In the genomic region with DNA sequence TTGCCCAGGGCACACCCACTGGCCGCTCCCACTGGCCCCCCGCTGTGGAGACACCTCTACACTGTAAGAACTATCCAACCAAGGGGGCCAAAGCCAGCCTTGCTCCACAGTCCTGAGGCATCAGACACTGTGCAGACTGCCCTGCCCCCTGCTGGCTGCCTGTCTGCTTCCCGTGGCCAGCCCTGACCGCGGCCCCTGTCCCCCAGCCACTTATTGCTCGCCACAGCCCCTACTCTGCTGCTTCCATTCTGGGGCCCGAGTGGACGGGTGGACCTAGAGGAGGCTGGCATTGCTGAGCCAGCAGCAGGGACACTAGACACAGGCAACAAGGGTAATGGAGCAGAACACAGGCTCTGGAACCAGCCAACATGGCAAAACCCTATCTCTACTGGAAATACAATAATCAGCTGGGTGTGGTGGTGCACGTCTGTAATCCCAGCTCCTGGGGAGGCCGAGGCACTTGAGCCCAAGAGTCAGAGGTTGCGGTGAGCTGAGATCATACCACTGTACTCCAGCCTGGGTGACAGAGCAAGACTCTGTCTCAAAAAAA, we compare ENCODE assay signal across 9 cellular contexts. TPM values are rescaled to one million over a fixed set of nuclear protein-coding genes. Genes with fewer than 3 reads are reported as not detected.
DNase-seq lines count a peak whose midpoint lies in the region; FAIRE-seq and TF ChIP-seq lines count a peak whose summit lies in the region.
"Had no signal": no experiment of that assay in that cellular context is flagged by ENCODE, and none has a peak within 500 bp of the region (broad histone marks: within the 10 kb centered on the region; RNA-seq: fewer than 3 reads in every experiment).

No MANE protein-coding gene starts in this region.

- H3K36me3 Mint-ChIP-seq in activated CD4-positive, alpha-beta T cell treated with anti-CD3 and anti-CD28 coated beads, Interleukin-2, amount 10 ng/mL, durations not matched to agents 7 days and 5 days (ENCODE audit: low read depth) = no peaks in the 10 kb centered on the region
- H3K36me3 Mint-ChIP-seq in nephron progenitor cell (ENCODE audit: low read depth) = no peaks in the 10 kb centered on the region

- peak; percentile 13 for FAIRE-seq in urothelium cell line (lab: Jason Lieb, UNC)

- peaks cover 15% of the 10 kb centered on the region for H3K4me1 Mint-ChIP-seq in activated CD4-positive, alpha-beta T cell treated with anti-CD3 and anti-CD28 coated beads, Interleukin-2, amount 10 ng/mL, durations not matched to agents 7 days and 5 days
- peaks cover 5% of the 10 kb centered on the region for H3K4me1 Mint-ChIP-seq in nephron progenitor cell

- H3K9me3 Mint-ChIP-seq in activated CD4-positive, alpha-beta T cell treated with anti-CD3 and anti-CD28 coated beads, Interleukin-2, amount 10 ng/mL, durations not matched to agents 7 days and 5 days = no peaks in the 10 kb centered on the region
- no peaks in the 10 kb centered on the region for H3K9me3 Mint-ChIP-seq in nephron progenitor cell

- peak overlapping the region; percentile 71 for H3K27ac Mint-ChIP-seq in activated CD4-positive, alpha-beta T cell treated with anti-CD3 and anti-CD28 coated beads, Interleukin-2, amount 10 ng/mL, durations not matched to agents 7 days and 5 days
- H3K27ac Mint-ChIP-seq in nephron progenitor cell = no peak overlapping the region

- no peaks in the 10 kb centered on the region for H3K27me3 Mint-ChIP-seq in activated CD4-positive, alpha-beta T cell treated with anti-CD3 and anti-CD28 coated beads, Interleukin-2, amount 10 ng/mL, durations not matched to agents 7 days and 5 days
- H3K27me3 Mint-ChIP-seq in nephron progenitor cell (ENCODE audit: low read depth, poor library complexity) = peaks cover 13% of the 10 kb centered on the region

- DNase-seq in GM06990 (ENCODE audit: extremely low read depth, insufficient read length) (peak; percentile 37), HT-29 (ENCODE audit: low spot score) (peak; percentile 28), epithelial cell of proximal tubule (ENCODE audit: low read depth) (no peak), nephron progenitor cell (peak; percentile 71), urothelium cell line (ENCODE audit: low spot score) (peak; percentile 32), GOT3 (lab: John Stamatoyannopoulos, UW) (no peak), A172 (ENCODE audit: low spot score) (no peak)
- peak; percentile 44 for DNase-seq in activated CD4-positive, alpha-beta T cell treated with anti-CD3 and anti-CD28 coated beads, Interleukin-2, amount 10 ng/mL, durations not matched to agents 7 days and 5 days

- H3K4me3 Mint-ChIP-seq in activated CD4-positive, alpha-beta T cell treated with anti-CD3 and anti-CD28 coated beads, Interleukin-2, amount 10 ng/mL, durations not matched to agents 7 days and 5 days = no peak overlapping the region
- no peak overlapping the region for H3K4me3 Mint-ChIP-seq in nephron progenitor cell

- POLR2A ChIA-PET in activated CD4-positive, alpha-beta T cell treated with anti-CD3 and anti-CD28 coated beads, Interleukin-2, amount 10 ng/mL, durations not matched to agents 7 days and 5 days (lab: Charles Lee) = no interaction called here

- CTCF ChIA-PET in activated CD4-positive, alpha-beta T cell treated with anti-CD3 and anti-CD28 coated beads, Interleukin-2, amount 10 ng/mL, durations not matched to agents 7 days and 5 days (lab: Charles Lee) = interaction anchor here (0.6 to 1.9 kb wide), 4 partner anchors 20 to 1303 kb away, joined by 3 to 7 read pairs (median 4); partner anchors contain the start of gene LRRC37A3

- no peaks in the 10 kb centered on the region for H3K36me3 ChIP-seq in GM06990 (ENCODE audit: control insufficient read depth, insufficient read depth, low read length)

- H3K4me3 ChIP-seq in GM06990 (replicated peaks; ENCODE audit: low read depth, low read length) = no peak overlapping the region
- H3K4me3 ChIP-seq in epithelial cell of proximal tubule (ENCODE audit: low read depth, low read length) = no peak overlapping the region
- H3K4me3 ChIP-seq: SK-N-MC had no signal

- peak; percentile 87 for TF ChIP-seq CTCF in GM06990 (IDR thresholded peaks at IDR 0.05; ENCODE audit: insufficient read depth, low read length, poor library complexity, severe bottlenecking)
- TF ChIP-seq CTCF in epithelial cell of proximal tubule (conservative IDR thresholded peaks at IDR 0.05; ENCODE audit: low read depth, low read length) = peak; percentile 79
- TF ChIP-seq CTCF in nephron progenitor cell (IDR thresholded peaks at IDR 0.05) = peak; percentile 62

- no peaks in the 10 kb centered on the region for H3K27me3 ChIP-seq in GM06990 (replicated peaks; ENCODE audit: control insufficient read depth, insufficient read depth, low read length)

RNA-seq across cellular contexts. Expression of gene LRRC37A3, which starts 19.7 kb away (rescaled TPM):
- total RNA-seq in HT-29 (2014; rRNA removed; shearing (Covaris generic)) = 0.86 and 5.5 TPM in 2 replicates
- 1 to 10 TPM; 6.5 to 7.8 TPM for total RNA-seq in activated CD4-positive, alpha-beta T cell treated with anti-CD3 and anti-CD28 coated beads, Interleukin-2, amount 10 ng/mL, durations not matched to agents 7 days and 5 days
- 2.5 and 4.0 TPM in 2 replicates for total RNA-seq in epithelial cell of proximal tubule
- total RNA-seq in A172 (2014; rRNA removed; shearing (Covaris generic)) = 3.6 and 6.4 TPM in 2 replicates

Comparison
In these comparisons a context has a peak if more than half of its experiments do, and no peak if none do; other contexts are left out.
1. DNase-seq: peak in GM06990 (single experiment), HT-29 (single experiment), activated CD4-positive, alpha-beta T cell treated with anti-CD3 and anti-CD28 coated beads, Interleukin-2, amount 10 ng/mL, durations not matched to agents 7 days and 5 days (single experiment), nephron progenitor cell (single experiment) and urothelium cell line (single experiment); none in epithelial cell of proximal tubule (single experiment), GOT3 (single experiment) and A172 (single experiment).
2. Peak in every context shown above with its lines, with median percentiles within 50 percentile points of each other: CTCF ChIP-seq.